12 cellular contexts compared by ENCODE assay signal in the genomic region with DNA sequence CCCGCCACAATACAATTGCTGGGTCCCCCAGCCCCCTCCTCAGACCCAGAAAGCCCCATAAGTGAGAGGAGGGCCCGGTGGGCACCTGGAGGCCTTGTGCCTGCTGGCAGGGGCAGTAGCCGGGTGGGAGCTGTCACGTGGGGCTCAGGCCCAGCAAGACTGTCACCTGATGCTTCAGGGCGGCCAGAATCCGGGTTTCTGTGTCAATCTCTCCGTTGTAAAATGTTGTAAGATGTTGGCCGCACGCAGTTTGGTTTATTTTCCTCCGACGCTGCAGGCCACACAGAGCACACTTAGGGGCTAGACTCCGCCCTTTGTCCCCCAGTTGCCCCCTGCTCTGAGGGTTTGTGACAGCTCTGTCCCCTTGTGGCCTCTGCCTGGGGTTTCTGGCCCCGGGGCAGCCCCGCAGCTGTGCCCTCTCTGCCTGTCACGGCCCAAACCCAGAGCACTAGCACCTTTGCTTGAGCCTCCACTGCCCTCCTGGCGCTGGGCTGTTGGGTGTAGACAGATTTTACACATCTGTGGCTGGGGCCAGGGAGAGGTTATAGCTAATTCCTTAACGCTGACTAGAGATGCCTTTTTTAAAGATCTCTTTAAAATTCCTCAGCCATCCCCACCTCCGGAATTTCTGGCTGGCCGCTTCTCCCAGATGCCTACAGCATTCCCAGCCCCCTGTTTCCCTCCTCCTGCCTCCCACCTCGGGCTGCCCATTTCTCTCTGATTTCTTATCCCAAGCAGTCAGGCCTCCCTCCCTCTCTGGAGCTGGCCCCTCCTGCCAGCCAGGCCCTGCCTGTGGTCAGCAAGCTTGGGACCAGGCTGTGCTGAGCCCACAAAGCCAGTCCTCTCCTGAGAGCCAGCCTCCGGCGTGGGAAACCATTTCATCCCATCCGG. TPM values are rescaled to one million over a fixed set of nuclear protein-coding genes. Genes with fewer than 3 reads are reported as not detected.
A peak's percentile ranks its signal among the peaks of the same experiment; 100 is the strongest.
DNase-seq lines count a peak whose midpoint lies in the region; ATAC-seq and TF ChIP-seq lines count a peak whose summit lies in the region.
"Had no signal": no experiment of that assay in that cellular context is flagged by ENCODE, and none has a peak within 500 bp of the region (broad histone marks: within the 10 kb centered on the region; RNA-seq: fewer than 3 reads in every experiment).

No MANE protein-coding gene starts in this region.

- H3K4me1 Mint-ChIP-seq in naive thymus-derived CD8-positive, alpha-beta T cell = peaks cover 3 to 39% (median 22%) of the 10 kb centered on the region in 4 donors

- ATAC-seq in Right ventricle myocardium superior (ENCODE audit: poor library complexity) (peak; percentile 13), GM21723 (IDR thresholded peaks at IDR 0.05; ENCODE audit: unreplicated experiment) (no peak)
- ATAC-seq in naive thymus-derived CD8-positive, alpha-beta T cell = no peak

- H3K4me3 Mint-ChIP-seq in naive thymus-derived CD8-positive, alpha-beta T cell = no peak overlapping the region

- no peaks in the 10 kb centered on the region for H3K27me3 Mint-ChIP-seq in naive thymus-derived CD8-positive, alpha-beta T cell

- POLR2A ChIA-PET in naive thymus-derived CD8-positive, alpha-beta T cell (lab: Charles Lee) = interaction anchor here (0.6 to 1.2 kb wide), 3 partner anchors 11 to 37 kb away, joined by 3 to 4 read pairs (median 3); no protein-coding TSS in a partner anchor

- H3K36me3 ChIP-seq in ectodermal cell (ENCODE audit: control insufficient read depth, insufficient read depth, low read length) = no peaks in the 10 kb centered on the region
- no peaks in the 10 kb centered on the region for H3K36me3 ChIP-seq in vagina
- H3K36me3 ChIP-seq: thyroid gland had no signal

- H3K27me3 ChIP-seq in ectodermal cell (ENCODE audit: control insufficient read depth, insufficient read depth, low read length, poor library complexity, severe bottlenecking) = peaks cover 30% of the 10 kb centered on the region
- no peaks in the 10 kb centered on the region for H3K27me3 ChIP-seq in vagina
- H3K27me3 ChIP-seq: thyroid gland had no signal

- no peak for TF ChIP-seq POLR2A in vagina (IDR thresholded peaks at IDR 0.05)

- DNase-seq in Right ventricle myocardium superior = no peak
- DNase-seq in cardiac septum (ENCODE audit: low spot score) = no peak
- peak; percentile 90 for DNase-seq in myocyte (ENCODE audit: low read depth)
- DNase-seq in vagina (ENCODE audit: extremely low spot score in 2 of 2) = no peak
- no peak for DNase-seq in stimulated activated CD4-positive, alpha-beta T cell treated with anti-CD3 and anti-CD28 coated beads, Interleukin-4, amount 100 ng/mL, for 4 hours
- no peak for DNase-seq in naive thymus-derived CD8-positive, alpha-beta T cell
- DNase-seq: NCI-H146, SW 1271, thyroid gland had no signal

- H3K4me1 ChIP-seq in ectodermal cell (ENCODE audit: control insufficient read depth, insufficient read depth, low read length) (peaks cover 32% of the 10 kb centered on the region), vagina (peaks cover 58% of the 10 kb centered on the region)

- H3K9me3 Mint-ChIP-seq in naive thymus-derived CD8-positive, alpha-beta T cell = no peaks in the 10 kb centered on the region

- H3K9me3 ChIP-seq in ectodermal cell (ENCODE audit: control insufficient read depth, low read length) (no peaks in the 10 kb centered on the region), vagina (no peaks in the 10 kb centered on the region)
- H3K9me3 ChIP-seq: thyroid gland had no signal

- H3K4me3 ChIP-seq in ectodermal cell (ENCODE audit: insufficient read depth, low read depth, low read length) = no peak overlapping the region
- no peak overlapping the region for H3K4me3 ChIP-seq in vagina
- H3K4me3 ChIP-seq: thyroid gland had no signal

- 40 to 47% methylated on average over 23 of the region's 23 CpGs for WGBS in ectodermal cell, 2 experiments

- intact Hi-C loops in Right ventricle myocardium superior (cut with DNase I) (loop anchor here (5.0 kb wide), 1 partner anchor 39 kb away; no protein-coding TSS in a partner anchor), cardiac septum (cut with DNase I) (no loop called here), vagina (cut with DNase I) (loop anchor here (5.0 kb wide), 1 partner anchor 34 kb away; no protein-coding TSS in a partner anchor)

- H3K27ac ChIP-seq in ectodermal cell (ENCODE audit: insufficient read depth, low read depth, low read length, poor library complexity, severe bottlenecking) (peak overlapping the region; percentile 84), vagina (peak overlapping the region; percentile 95)
- H3K27ac ChIP-seq: thyroid gland had no signal

- H3K27ac Mint-ChIP-seq in naive thymus-derived CD8-positive, alpha-beta T cell = peak overlapping the region in 5 of 10 donors; percentile 10 to 78 (median 33)

- TF ChIP-seq CTCF in vagina (IDR thresholded peaks at IDR 0.05) = no peak

- H3K36me3 Mint-ChIP-seq in naive thymus-derived CD8-positive, alpha-beta T cell = no peaks in the 10 kb centered on the region

RNA-seq across cellular contexts. Expression of a gene that starts 3.2 kb away (rescaled TPM):
- total RNA-seq in Right ventricle myocardium superior (2.9 TPM), cardiac septum (3.2 TPM), myocyte (54.3 and 78.2 TPM in 2 replicates), vagina (36.8 TPM)
- polyA plus RNA-seq in ectodermal cell (2013, experiment 1 of 4) = 14.6 TPM
- 14.5 TPM for polyA plus RNA-seq in ectodermal cell (2013, experiment 2 of 4)
- polyA plus RNA-seq in ectodermal cell (2013, experiment 3 of 4) = 17.5 TPM
- polyA plus RNA-seq in ectodermal cell (2013, experiment 4 of 4) = 15.6 TPM
- 51.6 TPM for polyA plus RNA-seq in myocyte (2012)
- 10 to 100 TPM; 85.3 to 86.3 TPM for total RNA-seq in naive thymus-derived CD8-positive, alpha-beta T cell
- polyA plus RNA-seq in naive thymus-derived CD8-positive, alpha-beta T cell = 100 to 1,000 TPM in 1 of 3 donors, 10 to 100 TPM in 2; 75.2 to 107 (median 83.3) TPM

RNA-seq across cellular contexts. Expression of a gene that starts 53.6 kb away (rescaled TPM):
- total RNA-seq in Right ventricle myocardium superior (not detected), cardiac septum (0.19 TPM), myocyte (0.13 and 1.9 TPM in 2 replicates), vagina (9.3 TPM)
- polyA plus RNA-seq in ectodermal cell (2013, experiment 1 of 4) = 3.7 TPM
- 5.4 TPM for polyA plus RNA-seq in ectodermal cell (2013, experiment 2 of 4)
- polyA plus RNA-seq in ectodermal cell (2013, experiment 3 of 4) = 3.4 TPM
- 4.7 TPM for polyA plus RNA-seq in ectodermal cell (2013, experiment 4 of 4)
- polyA plus RNA-seq in myocyte (2012) = 2.8 TPM
- 1 to 10 TPM; 2.5 to 4.8 TPM for total RNA-seq in naive thymus-derived CD8-positive, alpha-beta T cell
- under 1 TPM in 1 of 3 donors, not detected in 2; 0.19 TPM for polyA plus RNA-seq in naive thymus-derived CD8-positive, alpha-beta T cell
- total RNA-seq: A673 had no signal
